ENCODE assay signal across 11 cellular contexts in the genomic region with DNA sequence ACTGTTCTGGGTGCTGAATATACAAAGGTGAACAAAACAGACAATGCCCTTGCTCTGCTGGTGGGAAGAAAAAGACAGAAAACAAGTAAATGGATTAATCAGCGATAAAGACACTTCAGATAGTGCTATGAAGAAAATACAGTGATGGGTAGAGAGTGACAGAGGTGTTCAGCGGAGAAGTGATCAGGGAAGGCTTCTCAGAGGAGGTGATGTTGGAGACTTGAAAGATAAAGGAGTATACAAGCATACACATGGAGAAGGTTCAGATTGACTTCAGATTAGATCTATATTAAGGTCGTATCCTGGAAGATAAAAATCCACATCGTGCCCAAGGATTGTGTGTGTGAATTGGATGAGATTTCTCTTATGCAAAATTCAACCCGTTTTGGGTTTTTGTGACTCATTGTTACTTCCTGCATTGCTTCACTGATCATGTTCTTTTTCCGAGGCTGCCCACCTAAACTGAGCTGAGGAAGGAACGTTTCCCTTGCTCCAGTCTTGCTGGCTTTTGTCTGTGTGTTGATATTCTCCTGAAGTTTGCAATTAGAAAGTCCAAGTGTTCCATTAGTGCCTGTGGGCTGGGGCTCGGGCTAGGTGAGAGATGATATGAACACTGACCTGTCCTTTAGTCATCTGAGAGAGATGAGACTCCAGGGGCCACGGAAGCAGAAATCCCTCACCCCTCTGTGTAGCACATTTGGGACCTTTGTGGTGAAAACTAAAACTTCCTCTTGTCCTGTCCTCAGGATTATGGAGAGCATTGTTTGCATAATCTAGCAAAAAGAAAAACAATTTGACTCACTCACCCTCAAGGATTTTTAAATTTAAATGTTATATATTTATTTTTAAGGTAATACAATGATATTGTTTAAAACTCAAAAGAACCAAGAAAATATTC. TPM values are rescaled to one million over a fixed set of nuclear protein-coding genes. Genes with fewer than 3 reads are reported as not detected.
DNase-seq lines count a peak whose midpoint lies in the region; ATAC-seq, FAIRE-seq and TF ChIP-seq lines count a peak whose summit lies in the region.
"Had no signal": no experiment of that assay in that cellular context is flagged by ENCODE, and none has a peak within 500 bp of the region (broad histone marks: within the 10 kb centered on the region; RNA-seq: fewer than 3 reads in every experiment).

No MANE protein-coding gene starts in this region.

- peak overlapping the region; percentile 17 for H3K27ac Mint-ChIP-seq in activated CD8-positive, alpha-beta T cell treated with anti-CD3 and anti-CD28 coated beads for 36 hours

- POLR2A ChIA-PET in activated CD8-positive, alpha-beta T cell treated with anti-CD3 and anti-CD28 coated beads for 36 hours (lab: Charles Lee) = interaction anchor here (4.4 kb wide), 1 partner anchor 32 kb away, joined by 21 read pairs; no protein-coding TSS in a partner anchor

- DNase-seq in GM12892 (ENCODE audit: insufficient read length) = no peak
- DNase-seq in activated CD8-positive, alpha-beta T cell treated with anti-CD3 and anti-CD28 coated beads for 36 hours = no peak
- DNase-seq in skeletal muscle cell (ENCODE audit: low read depth) = peak; percentile 42
- no peak for DNase-seq in NCI-H524 treated with DMSO at 0.1 percent for 48 hours (lab: John Stamatoyannopoulos, UW)
- DNase-seq in amygdala (lab: John Stamatoyannopoulos, UW) = no peak
- DNase-seq: islet precursor cell, NCI-H510A treated with DMSO at 0.1 percent for 48 hours, T-helper 9 cell had no signal

- peaks cover 6% of the 10 kb centered on the region for H3K9me3 Mint-ChIP-seq in activated CD8-positive, alpha-beta T cell treated with anti-CD3 and anti-CD28 coated beads for 36 hours

- peak; percentile 84 for FAIRE-seq in GM12892 (lab: Jason Lieb, UNC)
- FAIRE-seq: H1 had no signal

- H3K36me3 Mint-ChIP-seq in activated CD8-positive, alpha-beta T cell treated with anti-CD3 and anti-CD28 coated beads for 36 hours (ENCODE audit: low read depth) = peaks cover 11% of the 10 kb centered on the region

- no peak for TF ChIP-seq CTCF in activated CD8-positive, alpha-beta T cell treated with anti-CD3 and anti-CD28 coated beads for 36 hours (IDR thresholded peaks at IDR 0.05)

- ATAC-seq in HG03378 (IDR thresholded peaks at IDR 0.05; ENCODE audit: unreplicated experiment) = peak; percentile 38
- ATAC-seq in activated CD8-positive, alpha-beta T cell treated with anti-CD3 and anti-CD28 coated beads for 36 hours = peak; percentile 21
- ATAC-seq in GM18519 (IDR thresholded peaks at IDR 0.05; ENCODE audit: low FRiP score, unreplicated experiment) = no peak

- CTCF ChIA-PET in activated CD8-positive, alpha-beta T cell treated with anti-CD3 and anti-CD28 coated beads for 36 hours (lab: Charles Lee) = no interaction called here

- H3K27me3 Mint-ChIP-seq in activated CD8-positive, alpha-beta T cell treated with anti-CD3 and anti-CD28 coated beads for 36 hours = no peaks in the 10 kb centered on the region

- no peak overlapping the region for H3K4me3 ChIP-seq in skeletal muscle cell (ENCODE audit: low read depth, low read length)

- peak overlapping the region; percentile 0 for H3K4me3 Mint-ChIP-seq in activated CD8-positive, alpha-beta T cell treated with anti-CD3 and anti-CD28 coated beads for 36 hours

- peaks cover 51% of the 10 kb centered on the region for H3K4me1 Mint-ChIP-seq in activated CD8-positive, alpha-beta T cell treated with anti-CD3 and anti-CD28 coated beads for 36 hours (ENCODE audit: low read depth)

- no peak for TF ChIP-seq POLR2A in GM12892 (IDR thresholded peaks at IDR 0.05; ENCODE audit: low read depth, low read length)

- intact Hi-C loops in activated CD8-positive, alpha-beta T cell treated with anti-CD3 and anti-CD28 coated beads for 36 hours (cut with micrococcal nuclease) = loop anchor here (10.0 kb wide), 1 partner anchor 89 kb away; no protein-coding TSS in a partner anchor

RNA-seq across cellular contexts. Expression of gene PLXNC1, which starts 27.6 kb away (rescaled TPM):
- polyA plus RNA-seq in GM12892 (2012; ENCODE audit: missing spikeins) = 14.3 TPM
- 1 to 10 TPM; 8.8 to 9.5 TPM for total RNA-seq in activated CD8-positive, alpha-beta T cell treated with anti-CD3 and anti-CD28 coated beads for 36 hours
